24 cellular contexts compared by ENCODE assay signal in the genomic region with DNA sequence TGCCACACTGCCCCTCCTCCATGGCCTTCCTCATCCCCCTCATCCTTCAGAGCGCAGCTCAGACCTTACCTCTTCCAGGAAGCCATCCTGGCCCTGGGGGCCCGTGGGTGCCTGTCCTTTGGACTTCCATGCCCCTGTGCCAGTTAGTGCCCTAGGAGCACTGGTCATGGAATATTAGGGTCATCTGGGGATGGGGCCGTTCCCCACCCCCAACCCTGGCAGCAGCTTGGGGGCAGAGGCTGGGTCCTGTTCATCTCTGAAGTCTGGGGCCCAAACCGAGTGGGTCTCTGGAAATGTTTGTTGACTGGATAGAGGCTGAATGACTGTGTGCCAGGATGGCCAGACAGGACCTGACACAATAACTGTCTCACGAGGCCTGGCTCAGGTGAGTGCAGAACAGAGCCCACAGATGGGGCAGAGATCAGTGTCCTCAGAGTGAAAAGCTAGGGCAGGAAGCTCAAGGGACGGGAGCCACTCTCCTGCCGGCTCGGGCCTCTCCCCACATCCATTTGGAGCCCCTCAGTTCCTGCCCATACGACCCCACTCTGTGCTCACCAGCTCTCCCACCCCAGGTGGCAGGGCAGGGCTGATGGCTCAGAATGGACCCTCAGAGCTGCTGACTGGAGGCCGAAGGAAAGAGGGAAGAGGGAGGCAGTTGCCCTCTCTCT.
DNase-seq lines count a peak whose midpoint lies in the region; ATAC-seq, FAIRE-seq and TF ChIP-seq lines count a peak whose summit lies in the region.
"Had no signal": no experiment of that assay in that cellular context is flagged by ENCODE, and none has a peak within 500 bp of the region (broad histone marks: within the 10 kb centered on the region; RNA-seq: fewer than 3 reads in every experiment).

No MANE protein-coding gene starts in this region.

- intact Hi-C loops in CD14-positive monocyte (cut with micrococcal nuclease) = no loop called here

- no peak for TF ChIP-seq CTCF in CD14-positive monocyte (IDR thresholded peaks at IDR 0.05)
- TF ChIP-seq CTCF in OCI-LY1 (IDR thresholded peaks at IDR 0.05; ENCODE audit: low read length) = no peak

- H3K4me3 Mint-ChIP-seq in CD14-positive monocyte (no peak overlapping the region), memory B cell (peak overlapping the region; percentile 51)

- H3K27ac ChIP-seq in OCI-LY1 (ENCODE audit: low read depth, low read length, poor library complexity, severe bottlenecking) (no peak overlapping the region), substantia nigra (ENCODE audit: low read depth, low read length, poor library complexity, severe bottlenecking) (no peak overlapping the region)
- H3K27ac ChIP-seq: skin epidermis, uterus had no signal

- H3K4me3 ChIP-seq in OCI-LY1 (ENCODE audit: low read depth, low read length, poor library complexity, severe bottlenecking) = no peak overlapping the region
- H3K4me3 ChIP-seq: skin epidermis, uterus had no signal

- H3K9me3 Mint-ChIP-seq in CD14-positive monocyte (no peaks in the 10 kb centered on the region), memory B cell (no peaks in the 10 kb centered on the region)
- H3K9me3 Mint-ChIP-seq: nephron had no signal

- H3K9me3 ChIP-seq in OCI-LY1 (ENCODE audit: low read length) = no peaks in the 10 kb centered on the region
- H3K9me3 ChIP-seq: uterus had no signal

- H3K4me1 Mint-ChIP-seq in CD14-positive monocyte (peaks cover 22% of the 10 kb centered on the region), memory B cell (peaks cover 62% of the 10 kb centered on the region)

- no peaks in the 10 kb centered on the region for H3K79me2 ChIP-seq in OCI-LY1 (ENCODE audit: insufficient read depth, low read length)

- no peak for TF ChIP-seq POLR2A in GM12892 (IDR thresholded peaks at IDR 0.05; ENCODE audit: low read depth, low read length)

- H2AFZ ChIP-seq in OCI-LY1 (ENCODE audit: low read length) = no peak overlapping the region

- no peaks in the 10 kb centered on the region for H3K36me3 ChIP-seq in OCI-LY1 (ENCODE audit: insufficient read depth, low read length)
- H3K36me3 ChIP-seq: uterus had no signal

- H3K27me3 Mint-ChIP-seq in CD14-positive monocyte (ENCODE audit: low read depth in 3 of 3) (peaks cover 0 to 4% (median 0%) of the 10 kb centered on the region in 3 donors), memory B cell (no peaks in the 10 kb centered on the region)

- H3K4me1 ChIP-seq in OCI-LY1 (ENCODE audit: insufficient read depth, low read length, severe bottlenecking) = peaks cover 33% of the 10 kb centered on the region

- peak overlapping the region; percentile 23; the same call in 1 of the 2 replicates for H3K4me2 ChIP-seq in OCI-LY1 (ENCODE audit: low read length)

- H3K36me3 Mint-ChIP-seq in CD14-positive monocyte (no peaks in the 10 kb centered on the region), memory B cell (peaks cover 3% of the 10 kb centered on the region)

- FAIRE-seq in GM12892 (lab: Jason Lieb, UNC) = no peak
- FAIRE-seq: astrocyte had no signal

- 0 out of 2 replicates have a peak, but pooled peaks cover 6% of the 10 kb centered on the region for H3K27me3 ChIP-seq in OCI-LY1 (ENCODE audit: insufficient read depth, low read length)
- H3K27me3 ChIP-seq: uterus had no signal

- no peaks in the 10 kb centered on the region for H3F3A ChIP-seq in OCI-LY1 (ENCODE audit: insufficient read depth, low read length)

- no peaks in the 10 kb centered on the region for H3K9me2 ChIP-seq in OCI-LY1 (ENCODE audit: low read depth, low read length)

- DNase-seq in CD14-positive monocyte (ENCODE audit: low spot score) = peak; percentile 42
- no peak for DNase-seq in memory B cell (ENCODE audit: low spot score in 2 of 2)
- DNase-seq in HUDEP-2 (lab: John Stamatoyannopoulos, UW; ENCODE audit: unreplicated experiment in 76 of 76) = no peak
- no peak for DNase-seq in substantia nigra (lab: John Stamatoyannopoulos, UW)
- DNase-seq in GM12892 (ENCODE audit: insufficient read length) = no peak
- DNase-seq in NK-92 (lab: John Stamatoyannopoulos, UW; ENCODE audit: unreplicated experiment) = no peak
- DNase-seq: ACHN; activated CD4-positive, alpha-beta T cell treated with anti-CD3 and anti-CD28 coated beads, Interleukin-2, amount 50 U/mL, for 1 hour; activated naive CD4-positive, alpha-beta T cell; DMS 273 treated with DMSO at 0.1 percent for 48 hours; Kasumi-1; left colon; NCI-H1092 treated with DMSO at 0.1 percent for 48 hours; NCI-H2081 treated with DMSO at 0.1 percent for 48 hours; SIG-M5; stimulated activated CD4-positive, alpha-beta T cell treated with anti-CD3 and anti-CD28 coated beads, Interleukin-4, amount 100 ng/mL, for 1 hour; T-helper 1 cell; uterus had no signal

- ATAC-seq in GM21576 (IDR thresholded peaks at IDR 0.05; ENCODE audit: unreplicated experiment) = peak; percentile 2
- ATAC-seq in memory B cell (ENCODE audit: low read depth) = no peak
- ATAC-seq: left colon had no signal

- H3K27ac Mint-ChIP-seq in CD14-positive monocyte (peak overlapping the region in 3 of 7 donors; percentile 8 to 80 (median 70)), memory B cell (peak overlapping the region; percentile 96)
- H3K27ac Mint-ChIP-seq: progenitor cell of endocrine pancreas had no signal

- H4K20me1 ChIP-seq in OCI-LY1 (ENCODE audit: insufficient read depth, low read length) = no peaks in the 10 kb centered on the region

- H3K9ac ChIP-seq in OCI-LY1 (ENCODE audit: low read length) = no peak overlapping the region
